ENCODE assay signal across 8 cellular contexts in the genomic region with DNA sequence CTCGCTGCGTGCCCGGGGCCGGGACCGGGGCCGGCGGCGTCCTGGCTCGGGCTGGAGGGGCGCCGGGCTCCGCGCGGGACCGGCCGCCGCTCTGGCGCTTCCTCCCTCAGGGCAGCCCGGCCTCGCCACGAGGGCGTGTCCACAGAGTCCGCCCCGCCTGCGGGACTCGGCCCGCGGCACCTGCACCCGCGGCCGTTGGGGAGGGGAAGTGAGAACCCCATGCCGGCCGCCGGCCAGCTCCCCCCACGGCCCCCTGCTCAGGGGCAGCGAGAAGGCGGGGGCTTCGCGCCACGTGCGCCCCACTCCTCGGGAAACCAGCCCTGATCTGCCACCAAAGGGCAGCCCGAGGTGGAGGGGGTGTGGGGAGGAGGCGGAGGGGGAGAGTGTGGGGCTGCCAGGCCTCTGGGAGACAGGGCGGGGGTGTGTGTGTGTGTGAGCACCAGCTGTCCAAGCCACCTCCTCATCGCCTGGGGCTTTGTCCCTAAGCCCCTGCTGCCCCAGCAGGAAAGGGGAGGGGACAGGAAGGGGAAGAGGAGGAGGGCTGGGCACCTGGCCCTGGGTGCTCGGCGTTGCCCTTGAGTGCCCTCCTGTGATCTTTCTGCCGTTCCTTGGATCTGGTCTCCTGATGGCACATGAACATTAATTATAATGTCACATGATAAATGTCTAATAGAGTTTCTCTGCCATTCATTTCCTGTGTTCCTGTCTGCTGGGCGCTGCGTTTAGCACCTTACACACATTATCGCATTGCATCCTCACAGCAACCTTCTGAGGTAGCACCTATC. TPM values are rescaled to one million over a fixed set of nuclear protein-coding genes. Genes with fewer than 3 reads are reported as not detected.
DNase-seq lines count a peak whose midpoint lies in the region; ATAC-seq and TF ChIP-seq lines count a peak whose summit lies in the region.

A gene with protein sequence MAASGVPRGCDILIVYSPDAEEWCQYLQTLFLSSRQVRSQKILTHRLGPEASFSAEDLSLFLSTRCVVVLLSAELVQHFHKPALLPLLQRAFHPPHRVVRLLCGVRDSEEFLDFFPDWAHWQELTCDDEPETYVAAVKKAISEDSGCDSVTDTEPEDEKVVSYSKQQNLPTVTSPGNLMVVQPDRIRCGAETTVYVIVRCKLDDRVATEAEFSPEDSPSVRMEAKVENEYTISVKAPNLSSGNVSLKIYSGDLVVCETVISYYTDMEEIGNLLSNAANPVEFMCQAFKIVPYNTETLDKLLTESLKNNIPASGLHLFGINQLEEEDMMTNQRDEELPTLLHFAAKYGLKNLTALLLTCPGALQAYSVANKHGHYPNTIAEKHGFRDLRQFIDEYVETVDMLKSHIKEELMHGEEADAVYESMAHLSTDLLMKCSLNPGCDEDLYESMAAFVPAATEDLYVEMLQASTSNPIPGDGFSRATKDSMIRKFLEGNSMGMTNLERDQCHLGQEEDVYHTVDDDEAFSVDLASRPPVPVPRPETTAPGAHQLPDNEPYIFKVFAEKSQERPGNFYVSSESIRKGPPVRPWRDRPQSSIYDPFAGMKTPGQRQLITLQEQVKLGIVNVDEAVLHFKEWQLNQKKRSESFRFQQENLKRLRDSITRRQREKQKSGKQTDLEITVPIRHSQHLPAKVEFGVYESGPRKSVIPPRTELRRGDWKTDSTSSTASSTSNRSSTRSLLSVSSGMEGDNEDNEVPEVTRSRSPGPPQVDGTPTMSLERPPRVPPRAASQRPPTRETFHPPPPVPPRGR (minus strand): TSS at position 93 of the 785 bp plus-strand sequence. CDS start 120 bp downstream, outside the sequence.

- H3K9me3 ChIP-seq in esophagus squamous epithelium (no peaks in the 10 kb centered on the region), suprapubic skin (no peaks in the 10 kb centered on the region)

- H3K27me3 ChIP-seq in esophagus squamous epithelium = peaks cover 0 to 50% (median 2%) of the 10 kb centered on the region in 4 donors
- peaks cover 13% of the 10 kb centered on the region for H3K27me3 ChIP-seq in suprapubic skin

- DNase-seq in ACHN (peak; percentile 66), NCI-H510A treated with DMSO at 0.1 percent for 48 hours (lab: John Stamatoyannopoulos, UW) (peak; percentile 71), esophagus squamous epithelium (lab: John Stamatoyannopoulos, UW) (no peak), neural crest cell (ENCODE audit: low read depth, low spot score) (peak; percentile 16), suprapubic skin (ENCODE audit: low spot score in 2 of 2) (no peak)
- DNase-seq in activated CD8-positive, alpha-beta memory T cell treated with anti-CD3 and anti-CD28 coated beads for 48 hours (ENCODE audit: low read depth in 2 of 3, low spot score in 2 of 3) = peak in 2 of 3 experiments; percentile 15 to 40

- in situ Hi-C loops in ACHN (cut with HindIII; ENCODE audit: low pct_ligation_motif_present, low pct_unique_long_range_greater_than_20kb, low sequenced_read_pairs) = no loop called here

- WGBS in esophagus squamous epithelium, 2 donors = 3 to 8% methylated on average over 6 of the region's 52 CpGs
- WGBS in suprapubic skin = 0% methylated on average over 23 of the region's 52 CpGs

- peak within 1 kb of the TSS; percentile 37 to 67 (median 52) for H3K4me3 ChIP-seq in esophagus squamous epithelium
- peak within 1 kb of the TSS; percentile 66 for H3K4me3 ChIP-seq in suprapubic skin

- peak in 2 of 4 donors; percentile 34 to 65 for TF ChIP-seq POLR2A in esophagus squamous epithelium (IDR thresholded peaks at IDR 0.05)
- TF ChIP-seq POLR2A in suprapubic skin (IDR thresholded peaks at IDR 0.05) = peak in 1 of 2 donors; percentile 32

- H3K4me1 Mint-ChIP-seq in neural crest cell = peaks cover 12% of the 10 kb centered on the region

- H3K27ac Mint-ChIP-seq in neural crest cell (ENCODE audit: unreplicated experiment) = peak within 1 kb of the TSS; percentile 92

- H3K4me3 Mint-ChIP-seq in neural crest cell = peak within 1 kb of the TSS; percentile 96

- no peaks in the 10 kb centered on the region for H3K9me3 Mint-ChIP-seq in neural crest cell

- peak within 1 kb of the TSS; percentile 37 to 71 (median 43) for H3K27ac ChIP-seq in esophagus squamous epithelium
- peak within 1 kb of the TSS; percentile 68 for H3K27ac ChIP-seq in suprapubic skin

- ATAC-seq in GM18858 (IDR thresholded peaks at IDR 0.05; ENCODE audit: unreplicated experiment) = peak; percentile 57
- peak; percentile 62 for ATAC-seq in HG03097 (IDR thresholded peaks at IDR 0.05; ENCODE audit: low FRiP score, unreplicated experiment)

- no peak for TF ChIP-seq CTCF in esophagus squamous epithelium (IDR thresholded peaks at IDR 0.05)
- TF ChIP-seq CTCF in neural crest cell (conservative IDR thresholded peaks at IDR 0.05) = no peak
- TF ChIP-seq CTCF in suprapubic skin (IDR thresholded peaks at IDR 0.05) = no peak

- no peak for TF ChIP-seq EP300 in suprapubic skin (IDR thresholded peaks at IDR 0.05)

- H3K36me3 ChIP-seq in esophagus squamous epithelium (no peaks in the 10 kb centered on the region), suprapubic skin (no peaks in the 10 kb centered on the region)

- intact Hi-C loops in esophagus squamous epithelium (cut with DNase I) = no loop called here

- H3K36me3 Mint-ChIP-seq in neural crest cell (ENCODE audit: low read depth) = no peaks in the 10 kb centered on the region

- H3K4me1 ChIP-seq in esophagus squamous epithelium = peaks cover 7 to 17% (median 14%) of the 10 kb centered on the region in 3 donors
- H3K4me1 ChIP-seq in suprapubic skin = peaks cover 15% of the 10 kb centered on the region

- peaks cover 21% of the 10 kb centered on the region for H3K27me3 Mint-ChIP-seq in neural crest cell (ENCODE audit: low read depth)

RNA-seq across cellular contexts. Expression of the gene that starts here (rescaled TPM):
- total RNA-seq in esophagus squamous epithelium (1 to 10 TPM in 3 of 4 donors, under 1 TPM in 1; 0.57 to 7.6 (median 3.7) TPM), neural crest cell (0.73 and 1.3 TPM in 2 replicates), suprapubic skin (1 to 10 TPM; 2.2 to 5.6 (median 4.0) TPM)

Comparison
In these comparisons a context has a peak if more than half of its experiments do, and no peak if none do; other contexts are left out.
1. DNase-seq: peak in ACHN (single experiment), NCI-H510A treated with DMSO at 0.1 percent for 48 hours (single experiment), activated CD8-positive, alpha-beta memory T cell treated with anti-CD3 and anti-CD28 coated beads for 48 hours (2 of 3) and neural crest cell (single experiment); none in esophagus squamous epithelium (single experiment) and suprapubic skin (0 of 2).